In the genomic region with DNA sequence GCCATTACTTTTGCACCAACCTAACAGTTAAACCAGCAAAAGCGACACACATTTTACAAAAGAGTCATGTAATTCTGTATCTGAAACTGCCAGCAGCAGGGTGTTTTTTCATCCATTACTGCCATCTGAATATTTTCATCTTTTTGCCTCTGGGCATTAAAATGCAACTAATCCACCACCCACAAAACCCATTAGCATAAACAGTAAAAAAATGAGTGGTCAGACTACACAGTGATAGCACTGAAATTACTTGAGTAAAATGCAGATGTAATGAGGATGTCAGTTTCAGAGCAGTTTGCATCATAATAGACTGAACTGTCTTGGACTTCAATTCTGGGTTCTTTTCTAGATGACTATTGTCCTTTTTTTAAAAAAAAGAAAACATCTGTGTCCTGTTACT, we compare ENCODE assay signal across 30 cellular contexts.
"Had no signal": no experiment of that assay in that cellular context is flagged by ENCODE, and none has a peak within 500 bp of the region (broad histone marks: within the 10 kb centered on the region; RNA-seq: fewer than 3 reads in every experiment).

No MANE protein-coding gene starts in this region.

- DNase-seq: naive B cell; naive thymus-derived CD8-positive, alpha-beta T cell; nephron progenitor cell; occipital lobe; ovary; posterior cingulate gyrus; psoas muscle; right cardiac atrium; spleen; stimulated activated CD4-positive, alpha-beta T cell treated with anti-CD3 and anti-CD28 coated beads, Interleukin-12 subunit alpha, Interleukin-12 subunit beta, amount 100 ng/mL, for 4 hours; stimulated activated CD4-positive, alpha-beta T cell treated with anti-CD3 and anti-CD28 coated beads, Interleukin-1b, Interleukin-23, amount 100 ng/mL, for 48 hours; stimulated activated CD4-positive, alpha-beta T cell treated with anti-CD3 and anti-CD28 coated beads, Interleukin-4, amount 100 ng/mL, for 1 hour; stimulated activated CD4-positive, alpha-beta T cell treated with anti-CD3 and anti-CD28 coated beads, Interleukin-4, amount 100 ng/mL, for 4 hours; stimulated activated CD8-positive, alpha-beta memory T cell treated with anti-CD3 and anti-CD28 coated beads, Interleukin-4, amount 100 ng/mL, for 48 hours; stimulated activated naive CD4-positive, alpha-beta T cell; stimulated activated naive CD8-positive, alpha-beta T cell treated with anti-CD3 and anti-CD28 coated beads, Interleukin-15, amount 100 ng/mL, for 72 hours; stimulated activated naive CD8-positive, alpha-beta T cell treated with anti-CD3 and anti-CD28 coated beads, Interleukin-15, Interleukin-2, amounts not matched to agents 100 U/mL and 50 U/mL, for 24 hours; substantia nigra; testis; tibial artery; transverse colon; upper lobe of right lung; uterus had no signal

- H3K27me3 ChIP-seq: ovary, spleen, suprapubic skin, testis, tibial artery, transverse colon, upper lobe of right lung, uterus had no signal

- H3K4me3 ChIP-seq: ovary, psoas muscle, skin epidermis, smooth muscle cell, spleen, suprapubic skin, testis, tibial artery, transverse colon, upper lobe of right lung, uterus had no signal

- H3K79me2 ChIP-seq: parathyroid adenoma had no signal

- H3K9me3 ChIP-seq: ovary, psoas muscle, spleen, suprapubic skin, testis, tibial artery, transverse colon, upper lobe of right lung, uterus had no signal

- H3K4me1 ChIP-seq: parathyroid adenoma, psoas muscle, spleen, suprapubic skin, testis, tibial artery, upper lobe of right lung, uterus had no signal

- H2AFZ ChIP-seq: parathyroid adenoma had no signal

- H3K36me3 ChIP-seq: ovary, spleen, suprapubic skin, tibial artery, transverse colon, upper lobe of right lung, uterus had no signal

- H3K27ac ChIP-seq: ovary, parathyroid adenoma, psoas muscle, skin epidermis, spleen, suprapubic skin, testis, tibial artery, transverse colon, upper lobe of right lung, uterus had no signal

- H3K9ac ChIP-seq: parathyroid adenoma had no signal

- ATAC-seq: naive thymus-derived CD8-positive, alpha-beta T cell; natural killer cell treated with Interleukin-12 subunit alpha and Interleukin-12 subunit beta and Interleukin-15 and Interleukin-18, amount 100 ng/mL, for 72 hours; psoas muscle; right cardiac atrium; sciatic nerve; stimulated activated memory B cell treated with anti-CD40 and anti-IgM and Interleukin-4, amounts not matched to agents 10 μg/mL and 1 μg/mL and 100 μg/mL, for 72 hours; stimulated activated naive CD8-positive, alpha-beta T cell treated with anti-CD3 and anti-CD28 coated beads, Interleukin-15, amount 100 ng/mL, for 72 hours; stimulated activated naive CD8-positive, alpha-beta T cell treated with anti-CD3 and anti-CD28 coated beads, Interleukin-15, Interleukin-2, amounts not matched to agents 100 U/mL and 50 U/mL, for 24 hours; upper lobe of right lung had no signal

- H3K4me2 ChIP-seq: smooth muscle cell had no signal
